Comparison of ENCODE assay signal across 9 cellular contexts in the genomic region with DNA sequence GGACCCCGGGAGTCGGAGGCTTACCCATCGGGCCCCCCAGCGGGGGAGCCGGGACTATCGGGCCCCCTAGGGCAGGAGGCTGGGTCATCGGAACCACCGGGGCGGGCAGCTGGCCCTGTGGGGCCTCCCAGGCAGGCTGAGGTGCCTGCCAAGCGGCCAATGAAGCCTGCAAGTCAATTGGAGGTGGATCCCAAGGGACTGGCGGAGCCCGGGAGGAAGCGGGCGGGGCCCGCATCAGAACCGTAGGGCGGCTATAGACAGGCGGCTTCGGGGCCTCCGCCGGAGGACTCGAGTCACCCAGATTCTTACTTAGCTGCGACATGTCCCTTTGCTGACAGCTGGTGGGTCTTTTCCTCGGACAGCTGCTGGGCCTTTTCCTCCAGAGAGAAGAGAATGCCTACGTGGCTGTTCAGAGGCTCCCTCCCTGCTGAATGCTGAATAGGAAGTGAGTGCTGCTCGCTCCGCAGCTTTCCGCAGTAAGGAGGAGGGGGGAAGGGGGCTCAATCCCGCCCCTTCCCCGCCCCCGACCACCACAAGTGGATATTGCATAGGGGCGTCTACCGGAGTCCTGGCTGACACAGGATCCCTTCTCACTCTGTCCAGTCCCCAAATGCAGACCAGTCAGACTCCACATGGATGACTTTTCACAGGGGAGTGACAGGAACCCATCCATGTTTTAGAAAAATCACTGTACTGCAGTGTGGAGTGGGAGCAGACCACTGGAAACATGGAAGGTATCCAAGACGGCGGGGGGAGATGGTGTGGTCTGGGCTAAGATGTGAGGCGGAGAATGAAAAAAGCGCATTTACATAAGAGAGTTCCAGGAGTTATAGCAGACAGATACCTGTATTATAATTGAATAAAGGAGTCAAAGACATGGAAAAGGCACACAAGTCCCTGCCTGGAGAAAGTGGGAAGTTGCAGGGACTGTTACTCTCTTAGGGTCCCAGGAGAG. TPM values are rescaled to one million over a fixed set of nuclear protein-coding genes. Genes with fewer than 3 reads are reported as not detected.
DNase-seq lines count a peak whose midpoint lies in the region; ATAC-seq and TF ChIP-seq lines count a peak whose summit lies in the region.
"Had no signal": no experiment of that assay in that cellular context is flagged by ENCODE, and none has a peak within 500 bp of the region (broad histone marks: within the 10 kb centered on the region; RNA-seq: fewer than 3 reads in every experiment).

A gene (minus strand): TSS at position 447 of the 955 bp plus-strand sequence. CDS start 125 bp downstream, at position 322.

- CTCF ChIA-PET in activated CD4-positive, alpha-beta memory T cell treated with anti-CD3 and anti-CD28 coated beads, Interleukin-2, amount 10 ng/mL, durations not matched to agents 7 days and 5 days (lab: Charles Lee) = no interaction called here

- no peak within 1 kb of the TSS for H3K27ac Mint-ChIP-seq in activated CD4-positive, alpha-beta memory T cell treated with anti-CD3 and anti-CD28 coated beads, Interleukin-2, amount 10 ng/mL, durations not matched to agents 7 days and 5 days
- H3K27ac Mint-ChIP-seq: activated CD8-positive, alpha-beta T cell treated with anti-CD3 and anti-CD28 coated beads for 36 hours had no signal

- H3K4me3 ChIP-seq in HUES64 (ENCODE audit: low read length) (peak within 1 kb of the TSS; percentile 79), WI38 (ENCODE audit: low read depth, low read length) (peak within 1 kb of the TSS; percentile 24; the same call in 1 of the 2 replicates), skin epidermis (peak within 1 kb of the TSS in 5 of 7 experiments; percentile 8 to 21 (median 19))

- H3K4me3 Mint-ChIP-seq in activated CD4-positive, alpha-beta memory T cell treated with anti-CD3 and anti-CD28 coated beads, Interleukin-2, amount 10 ng/mL, durations not matched to agents 7 days and 5 days = no peak within 1 kb of the TSS
- H3K4me3 Mint-ChIP-seq: activated CD8-positive, alpha-beta T cell treated with anti-CD3 and anti-CD28 coated beads for 36 hours had no signal

- no peaks in the 10 kb centered on the region for H3K4me1 Mint-ChIP-seq in activated CD4-positive, alpha-beta memory T cell treated with anti-CD3 and anti-CD28 coated beads, Interleukin-2, amount 10 ng/mL, durations not matched to agents 7 days and 5 days

- H3K36me3 ChIP-seq in HUES64 (ENCODE audit: insufficient read depth, low read length) = no peaks in the 10 kb centered on the region

- no peak within 1 kb of the TSS for H3K27ac ChIP-seq in HUES64 (ENCODE audit: low read depth, low read length)
- peak within 1 kb of the TSS in 1 of 21 experiments; percentile 29 for H3K27ac ChIP-seq in skin epidermis

- peaks cover 6% of the 10 kb centered on the region for H3K27me3 Mint-ChIP-seq in activated CD4-positive, alpha-beta memory T cell treated with anti-CD3 and anti-CD28 coated beads, Interleukin-2, amount 10 ng/mL, durations not matched to agents 7 days and 5 days

- DNase-seq in iPS-NIHi11 (ENCODE audit: low spot score) (peak; percentile 68), T-helper 1 cell (no peak)
- no peak for DNase-seq in activated CD4-positive, alpha-beta memory T cell treated with anti-CD3 and anti-CD28 coated beads, Interleukin-2, amount 10 ng/mL, durations not matched to agents 7 days and 5 days
- DNase-seq: activated CD8-positive, alpha-beta T cell treated with anti-CD3 and anti-CD28 coated beads for 36 hours had no signal

- no peak for TF ChIP-seq CTCF in WI38 (IDR thresholded peaks at IDR 0.05; ENCODE audit: low read depth, low read length)

- ATAC-seq in HG02970 (IDR thresholded peaks at IDR 0.05; ENCODE audit: low FRiP score, unreplicated experiment) = no peak
- ATAC-seq in HG03196 (IDR thresholded peaks at IDR 0.05; ENCODE audit: unreplicated experiment) = no peak
- ATAC-seq: activated CD8-positive, alpha-beta T cell treated with anti-CD3 and anti-CD28 coated beads for 36 hours had no signal

- POLR2A ChIA-PET in activated CD4-positive, alpha-beta memory T cell treated with anti-CD3 and anti-CD28 coated beads, Interleukin-2, amount 10 ng/mL, durations not matched to agents 7 days and 5 days (lab: Charles Lee) = no interaction called here

- H3K9ac ChIP-seq in HUES64 (ENCODE audit: low read depth, low read length) = peak within 1 kb of the TSS; percentile 81

- H3K27me3 ChIP-seq in HUES64 (ENCODE audit: insufficient read depth, low read length) = peaks cover 8% of the 10 kb centered on the region; the same call in 1 of the 2 replicates

- H3K9me3 Mint-ChIP-seq in activated CD4-positive, alpha-beta memory T cell treated with anti-CD3 and anti-CD28 coated beads, Interleukin-2, amount 10 ng/mL, durations not matched to agents 7 days and 5 days = no peaks in the 10 kb centered on the region
- H3K9me3 Mint-ChIP-seq: activated CD8-positive, alpha-beta T cell treated with anti-CD3 and anti-CD28 coated beads for 36 hours had no signal

- 0 out of 2 replicates have a peak, but pooled peaks cover 6% of the 10 kb centered on the region for H3K4me1 ChIP-seq in HUES64 (ENCODE audit: insufficient read depth, low read length)

- WGBS in HUES64 = 50% methylated on average over 36 of the region's 37 CpGs

- H3K9me3 ChIP-seq in HUES64 (ENCODE audit: insufficient read depth, low read depth, low read length) = peaks cover 24% of the 10 kb centered on the region

- no peaks in the 10 kb centered on the region for H3K36me3 Mint-ChIP-seq in activated CD4-positive, alpha-beta memory T cell treated with anti-CD3 and anti-CD28 coated beads, Interleukin-2, amount 10 ng/mL, durations not matched to agents 7 days and 5 days (ENCODE audit: low read depth)

RNA-seq across cellular contexts. Expression of the gene that starts here (rescaled TPM):
- polyA plus RNA-seq in HUES64 (2013, experiment 1 of 2) = 3.6 TPM
- 5.3 TPM for polyA plus RNA-seq in HUES64 (2013, experiment 2 of 2)
- total RNA-seq in activated CD4-positive, alpha-beta memory T cell treated with anti-CD3 and anti-CD28 coated beads, Interleukin-2, amount 10 ng/mL, durations not matched to agents 7 days and 5 days = not detected
- total RNA-seq: activated CD8-positive, alpha-beta T cell treated with anti-CD3 and anti-CD28 coated beads for 36 hours had no signal

Comparison
In these comparisons a context has a peak if more than half of its experiments do, and no peak if none do; other contexts are left out.
1. H3K4me3 ChIP-seq: peak in every context shown above with its lines; median percentile 79 in HUES64; 24 in WI38; 19 in skin epidermis.